In the genomic region with DNA sequence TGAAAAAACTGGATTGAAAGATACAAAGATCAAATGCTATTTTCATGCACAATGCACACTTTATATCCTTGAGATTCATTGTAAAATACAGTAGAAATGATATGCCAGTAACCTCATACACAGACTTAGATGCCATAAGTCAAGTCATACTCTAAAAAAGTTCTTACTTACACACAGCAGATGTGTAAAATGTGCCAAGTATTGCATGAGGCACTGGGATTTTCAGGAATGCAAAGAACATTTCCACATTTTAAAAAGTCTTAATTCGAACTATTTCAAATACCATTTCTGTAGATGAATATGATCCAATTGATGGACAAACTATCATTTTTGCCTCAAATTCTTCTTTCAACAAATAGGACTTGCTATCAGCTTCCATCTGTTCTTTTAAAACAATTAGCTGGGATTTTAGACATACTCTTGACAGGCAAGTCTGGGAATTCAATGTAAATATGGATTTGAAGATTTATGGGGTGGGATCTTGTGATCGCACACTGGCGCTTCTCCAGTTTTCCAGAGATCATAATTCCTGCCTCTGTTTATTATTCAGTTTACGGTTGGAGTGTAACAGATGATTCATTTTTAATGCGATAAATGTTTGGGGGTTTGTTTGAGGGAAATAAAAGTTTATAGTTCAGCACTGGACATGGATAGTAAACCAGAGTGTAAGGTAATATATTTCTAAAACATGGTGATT, we compare ENCODE assay signal across 22 cellular contexts.
A peak's percentile ranks its signal among the peaks of the same experiment; 100 is the strongest.
DNase-seq lines count a peak whose midpoint lies in the region; ATAC-seq, FAIRE-seq and TF ChIP-seq lines count a peak whose summit lies in the region.
"Had no signal": no experiment of that assay in that cellular context is flagged by ENCODE, and none has a peak within 500 bp of the region (broad histone marks: within the 10 kb centered on the region; RNA-seq: fewer than 3 reads in every experiment).

No MANE protein-coding gene starts in this region.

- CTCF ChIA-PET in HEK293 (lab: Yijun Ruan, JAX) (interaction anchor here (0.7 kb wide), 1 partner anchor 348 kb away, joined by 3 read pairs; no protein-coding TSS in a partner anchor), PC-3 (lab: Charles Lee) (no interaction called here)
- CTCF ChIA-PET in CD8-positive, alpha-beta memory T cell (lab: Charles Lee) = no interaction called here

- H3K27ac Mint-ChIP-seq in CD8-positive, alpha-beta memory T cell = no peak overlapping the region
- H3K27ac Mint-ChIP-seq: CD14-positive monocyte had no signal

- no peak overlapping the region for H2AFZ ChIP-seq in PC-3 (ENCODE audit: low read length)

- no peaks in the 10 kb centered on the region for H3K27me3 ChIP-seq in PC-3 (ENCODE audit: low read length)
- no peaks in the 10 kb centered on the region for H3K27me3 ChIP-seq in CD8-positive, alpha-beta memory T cell (ENCODE audit: insufficient read depth, low read length, poor library complexity, severe bottlenecking)
- H3K27me3 ChIP-seq: BE2C, Peyer's patch had no signal

- H3K9me3 ChIP-seq in HEK293 (ENCODE audit: control insufficient read depth, insufficient read depth, low read depth, low read length) (no peaks in the 10 kb centered on the region), PC-3 (ENCODE audit: low read length) (no peaks in the 10 kb centered on the region)
- H3K9me3 ChIP-seq in CD8-positive, alpha-beta memory T cell (ENCODE audit: low read length) = no peaks in the 10 kb centered on the region
- H3K9me3 ChIP-seq: BE2C, Peyer's patch had no signal

- no peak overlapping the region for H3K9ac ChIP-seq in PC-3 (ENCODE audit: low read length)

- no peaks in the 10 kb centered on the region for H3K36me3 ChIP-seq in HEK293 (ENCODE audit: control insufficient read depth in 2 of 2, insufficient read depth in 1 of 2, low read length in 2 of 2)
- H3K36me3 ChIP-seq in PC-3 (ENCODE audit: low read depth, low read length) = no peaks in the 10 kb centered on the region
- H3K36me3 ChIP-seq in CD8-positive, alpha-beta memory T cell (ENCODE audit: insufficient read depth, low read length) = no peaks in the 10 kb centered on the region
- H3K36me3 ChIP-seq: BE2C, Peyer's patch had no signal

- no peak for FAIRE-seq in frontal cortex (lab: Jason Lieb, UNC)
- FAIRE-seq: GM18507, H1 had no signal

- H3K9me2 ChIP-seq in PC-3 (replicated peaks; ENCODE audit: low read length) = 0 out of 2 replicates have a peak, but pooled peaks cover 3% of the 10 kb centered on the region

- no peaks in the 10 kb centered on the region for H3F3A ChIP-seq in PC-3 (ENCODE audit: low read length, unreplicated experiment)

- no peak overlapping the region for H3K27ac ChIP-seq in HEK293 (ENCODE audit: extremely low read depth, low read depth, low read length)
- no peak overlapping the region for H3K27ac ChIP-seq in PC-3 (ENCODE audit: low read length)
- no peak overlapping the region for H3K27ac ChIP-seq in CD8-positive, alpha-beta memory T cell (ENCODE audit: low read depth, low read length)
- H3K27ac ChIP-seq: Peyer's patch, SK-N-MC had no signal

- DNase-seq in PC-3 (peak; percentile 52), fibroblast of gingiva (ENCODE audit: low read depth) (peak; percentile 70), NCI-H2107 (lab: John Stamatoyannopoulos, UW) (no peak), frontal cortex (ENCODE audit: low spot score in 2 of 2) (no peak)
- no peak for DNase-seq in CD8-positive, alpha-beta memory T cell
- DNase-seq: BE2C, Karpas-422, MV-4-11, NCI-H1105, NCI-H146, NCI-H1930, NCI-H2227 treated with DMSO at 0.1 percent for 48 hours, NCI-H526 treated with DMSO at 0.1 percent for 48 hours, Peyer's patch, SHP77 treated with DMSO at 0.1 percent for 48 hours had no signal

- no peaks in the 10 kb centered on the region for H4K20me1 ChIP-seq in PC-3 (ENCODE audit: low read length)

- ATAC-seq in PC-3 = peak; percentile 81
- no peak for ATAC-seq in GM21786 (IDR thresholded peaks at IDR 0.05; ENCODE audit: unreplicated experiment)
- ATAC-seq: HCT116 had no signal

- H3K27me3 Mint-ChIP-seq in CD8-positive, alpha-beta memory T cell = no peaks in the 10 kb centered on the region

- no peak overlapping the region for H3K4me3 ChIP-seq in HEK293 (ENCODE audit: low read depth, low read length)
- H3K4me3 ChIP-seq in PC-3 (ENCODE audit: low read length) = no peak overlapping the region
- no peak overlapping the region for H3K4me3 ChIP-seq in CD8-positive, alpha-beta memory T cell (ENCODE audit: low read length)
- H3K4me3 ChIP-seq: Peyer's patch, SK-N-MC had no signal

- H3K79me2 ChIP-seq in PC-3 (ENCODE audit: low read length) = no peaks in the 10 kb centered on the region

- POLR2A ChIA-PET in HEK293 (lab: Yijun Ruan, JAX) = no interaction called here
- POLR2A ChIA-PET in PC-3 (lab: Charles Lee; ENCODE audit: unreplicated experiment) = no interaction called here
- POLR2A ChIA-PET in CD8-positive, alpha-beta memory T cell (lab: Charles Lee) = no interaction called here

- peak overlapping the region; percentile 9 for H3K4me2 ChIP-seq in PC-3 (ENCODE audit: low read length)

- no peaks in the 10 kb centered on the region for H3K4me1 Mint-ChIP-seq in CD8-positive, alpha-beta memory T cell
- H3K4me1 Mint-ChIP-seq: CD14-positive monocyte had no signal

- H3K4me3 Mint-ChIP-seq in CD8-positive, alpha-beta memory T cell = no peak overlapping the region
- H3K4me3 Mint-ChIP-seq: CD14-positive monocyte had no signal

- H3K4me1 ChIP-seq in HEK293 (ENCODE audit: control insufficient read depth, insufficient read depth, low read length) = peaks cover 10% of the 10 kb centered on the region
- H3K4me1 ChIP-seq in PC-3 (ENCODE audit: insufficient read depth, low read length) = peaks cover 18% of the 10 kb centered on the region
- no peaks in the 10 kb centered on the region for H3K4me1 ChIP-seq in CD8-positive, alpha-beta memory T cell (ENCODE audit: insufficient read depth, low read length)
- H3K4me1 ChIP-seq: BE2C, Peyer's patch had no signal

- intact Hi-C loops in PC-3 (cut with micrococcal nuclease) = no loop called here

- H3K36me3 Mint-ChIP-seq in CD8-positive, alpha-beta memory T cell = no peaks in the 10 kb centered on the region
- H3K36me3 Mint-ChIP-seq: CD14-positive monocyte had no signal

- peaks cover 0 to 10% (median 6%) of the 10 kb centered on the region in 5 donors for H3K9me3 Mint-ChIP-seq in CD8-positive, alpha-beta memory T cell

- BruUV-seq in PC-3 (replicated peaks; lab: Mats Ljungman, UMichigan) = no TSS peak

- TF ChIP-seq CTCF in HEK293 (tag by site-specific recombination; IDR thresholded peaks at IDR 0.05) = no peak
- no peak for TF ChIP-seq CTCF in PC-3 (conservative IDR thresholded peaks at IDR 0.05; ENCODE audit: low read depth, low read length)

TF ChIP-seq in HEK293, 187 proteins besides CTCF, POLR2A, EP300 and RAD21 (continues in another document):
- TF ChIP-seq, protein P1, sequence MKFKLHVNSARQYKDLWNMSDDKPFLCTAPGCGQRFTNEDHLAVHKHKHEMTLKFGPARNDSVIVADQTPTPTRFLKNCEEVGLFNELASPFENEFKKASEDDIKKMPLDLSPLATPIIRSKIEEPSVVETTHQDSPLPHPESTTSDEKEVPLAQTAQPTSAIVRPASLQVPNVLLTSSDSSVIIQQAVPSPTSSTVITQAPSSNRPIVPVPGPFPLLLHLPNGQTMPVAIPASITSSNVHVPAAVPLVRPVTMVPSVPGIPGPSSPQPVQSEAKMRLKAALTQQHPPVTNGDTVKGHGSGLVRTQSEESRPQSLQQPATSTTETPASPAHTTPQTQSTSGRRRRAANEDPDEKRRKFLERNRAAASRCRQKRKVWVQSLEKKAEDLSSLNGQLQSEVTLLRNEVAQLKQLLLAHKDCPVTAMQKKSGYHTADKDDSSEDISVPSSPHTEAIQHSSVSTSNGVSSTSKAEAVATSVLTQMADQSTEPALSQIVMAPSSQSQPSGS (tag by site-specific recombination; IDR thresholded peaks at IDR 0.05; ENCODE audit: low read depth) = peak; percentile 31; the same call in 1 of the 2 replicates
- TF ChIP-seq ZBTB7A (tag by site-specific recombination; IDR thresholded peaks at IDR 0.05; ENCODE audit: low read depth) = no peak
- peak; percentile 88 for TF ChIP-seq OSR2 (tag by site-specific recombination; IDR thresholded peaks at IDR 0.05)
- TF ChIP-seq, protein P2, sequence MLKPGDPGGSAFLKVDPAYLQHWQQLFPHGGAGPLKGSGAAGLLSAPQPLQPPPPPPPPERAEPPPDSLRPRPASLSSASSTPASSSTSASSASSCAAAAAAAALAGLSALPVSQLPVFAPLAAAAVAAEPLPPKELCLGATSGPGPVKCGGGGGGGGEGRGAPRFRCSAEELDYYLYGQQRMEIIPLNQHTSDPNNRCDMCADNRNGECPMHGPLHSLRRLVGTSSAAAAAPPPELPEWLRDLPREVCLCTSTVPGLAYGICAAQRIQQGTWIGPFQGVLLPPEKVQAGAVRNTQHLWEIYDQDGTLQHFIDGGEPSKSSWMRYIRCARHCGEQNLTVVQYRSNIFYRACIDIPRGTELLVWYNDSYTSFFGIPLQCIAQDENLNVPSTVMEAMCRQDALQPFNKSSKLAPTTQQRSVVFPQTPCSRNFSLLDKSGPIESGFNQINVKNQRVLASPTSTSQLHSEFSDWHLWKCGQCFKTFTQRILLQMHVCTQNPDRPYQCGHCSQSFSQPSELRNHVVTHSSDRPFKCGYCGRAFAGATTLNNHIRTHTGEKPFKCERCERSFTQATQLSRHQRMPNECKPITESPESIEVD (tag by site-specific recombination; IDR thresholded peaks at IDR 0.05) = peak; percentile 77
- TF ChIP-seq ZNF791 (tag by site-specific recombination; IDR thresholded peaks at IDR 0.05) = no peak
- peak; percentile 49; the same call in 1 of the 2 replicates for TF ChIP-seq ZNF843 (tag by site-specific recombination; IDR thresholded peaks at IDR 0.05)
- TF ChIP-seq ZBTB48 (tag by site-specific recombination; IDR thresholded peaks at IDR 0.05) = no peak
- 0 out of 2 replicates have a peak, but pooled peaks have one; percentile 25 for TF ChIP-seq ZBTB20 (tag by site-specific recombination; IDR thresholded peaks at IDR 0.05)
- peak; percentile 36; the same call in 1 of the 2 replicates for TF ChIP-seq OVOL3 (tag by site-specific recombination; IDR thresholded peaks at IDR 0.05)
- TF ChIP-seq, protein P3, sequence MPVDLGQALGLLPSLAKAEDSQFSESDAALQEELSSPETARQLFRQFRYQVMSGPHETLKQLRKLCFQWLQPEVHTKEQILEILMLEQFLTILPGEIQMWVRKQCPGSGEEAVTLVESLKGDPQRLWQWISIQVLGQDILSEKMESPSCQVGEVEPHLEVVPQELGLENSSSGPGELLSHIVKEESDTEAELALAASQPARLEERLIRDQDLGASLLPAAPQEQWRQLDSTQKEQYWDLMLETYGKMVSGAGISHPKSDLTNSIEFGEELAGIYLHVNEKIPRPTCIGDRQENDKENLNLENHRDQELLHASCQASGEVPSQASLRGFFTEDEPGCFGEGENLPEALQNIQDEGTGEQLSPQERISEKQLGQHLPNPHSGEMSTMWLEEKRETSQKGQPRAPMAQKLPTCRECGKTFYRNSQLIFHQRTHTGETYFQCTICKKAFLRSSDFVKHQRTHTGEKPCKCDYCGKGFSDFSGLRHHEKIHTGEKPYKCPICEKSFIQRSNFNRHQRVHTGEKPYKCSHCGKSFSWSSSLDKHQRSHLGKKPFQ (tag by site-specific recombination; IDR thresholded peaks at IDR 0.05) = peak; percentile 76
- TF ChIP-seq ZNF140 (tag by site-specific recombination; IDR thresholded peaks at IDR 0.05) = no peak
- TF ChIP-seq ZNF792 (tag by site-specific recombination; IDR thresholded peaks at IDR 0.05) = no peak
- no peak for TF ChIP-seq YY1 (tag by site-specific recombination; IDR thresholded peaks at IDR 0.05)

Comparison
In these comparisons a context has a peak if more than half of its experiments do, and no peak if none do; other contexts are left out.
1. DNase-seq: peak in PC-3 (single experiment) and fibroblast of gingiva (single experiment); none in CD8-positive, alpha-beta memory T cell (0 of 5), NCI-H2107 (single experiment) and frontal cortex (0 of 2).